In genomic region chr12:113358381-113359132, GRCh38 we compare ENCODE assay signal across 1 cellular context.
TF ChIP-seq lines count a peak whose summit lies in the region.

PLBD2 (plus strand) TSS chr12:113358587; CDS start chr12:113358601, 14 bp downstream.

TF ChIP-seq in HepG2, 621 proteins besides CTCF, POLR2A, EP300 and RAD21 (continued from another document):
- TF ChIP-seq AHDC1 (CRISPR knock-in tag; IDR thresholded peaks at IDR 0.05; ENCODE audit: borderline replicate concordance) (peak; percentile 40; the same call in 1 of the 2 replicates), HMGA1 (CRISPR knock-in tag; conservative IDR thresholded peaks at IDR 0.05) (no peak), PLRG1 (conservative IDR thresholded peaks at IDR 0.05) (no peak), CBFB (CRISPR knock-in tag; IDR thresholded peaks at IDR 0.05) (0 out of 2 replicates have a peak, but pooled peaks have one; percentile 37), ATF7-NPFF (CRISPR knock-in tag; IDR thresholded peaks at IDR 0.05; ENCODE audit: low read depth) (no peak), ZNF644 (CRISPR knock-in tag; IDR thresholded peaks at IDR 0.05; ENCODE audit: low read depth) (no peak)
